In the genomic region with DNA sequence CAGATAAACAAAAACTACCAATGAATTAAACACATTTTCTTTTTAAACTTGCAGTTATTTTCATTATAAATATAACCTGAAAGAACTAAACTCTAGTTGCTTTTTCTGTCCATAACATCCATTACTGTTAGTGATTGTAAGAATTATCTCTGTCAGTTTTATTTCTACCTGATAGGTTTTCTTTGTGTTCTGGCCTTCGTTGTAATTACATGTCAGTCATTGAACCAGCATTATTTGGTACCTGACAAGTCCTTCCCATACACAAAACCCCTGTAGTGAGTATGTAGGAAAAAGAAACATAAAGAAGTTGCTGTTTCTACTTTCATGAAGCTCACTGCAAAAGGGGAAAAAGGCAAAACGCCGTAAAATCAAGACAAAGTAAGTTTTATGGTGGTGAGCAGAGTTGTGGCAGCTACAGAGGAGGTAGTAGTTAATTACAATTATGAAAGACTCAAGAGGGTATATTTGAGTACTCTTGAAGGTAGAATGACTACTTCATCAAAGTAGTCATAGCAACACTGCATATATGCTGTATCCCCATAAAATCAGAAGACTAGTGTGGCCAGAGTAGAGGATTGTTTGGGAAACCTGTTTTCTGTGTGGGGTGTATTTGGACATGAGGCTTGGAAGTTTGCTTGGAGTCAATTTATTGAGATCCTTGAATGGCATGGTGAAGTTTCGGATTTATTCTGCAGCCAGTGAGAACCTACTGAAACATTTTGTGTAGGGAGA, we compare ENCODE assay signal across 21 cellular contexts.
"Had no signal": no experiment of that assay in that cellular context is flagged by ENCODE, and none has a peak within 500 bp of the region (broad histone marks: within the 10 kb centered on the region; RNA-seq: fewer than 3 reads in every experiment).

No MANE protein-coding gene starts in this region.

- H3K4me3 Mint-ChIP-seq: activated CD4-positive, alpha-beta T cell treated with anti-CD3 and anti-CD28 coated beads, Interleukin-2, amount 10 ng/mL, durations not matched to agents 24 days and 14 days; activated CD8-positive, alpha-beta T cell treated with anti-CD3 and anti-CD28 coated beads for 36 hours; activated naive CD4-positive, alpha-beta T cell treated with anti-CD3 and anti-CD28 coated beads for 36 hours; activated T-cell treated with anti-CD3 and anti-CD28 coated beads, Interleukin-2, amount 50 U/mL, for 24 hours had no signal

- H3K4me3 ChIP-seq: adrenal gland, body of pancreas, breast epithelium, SJCRH30, SK-N-MC had no signal

- H3K36me3 Mint-ChIP-seq: activated naive CD4-positive, alpha-beta T cell treated with anti-CD3 and anti-CD28 coated beads, Interleukin-2, amount 50 U/mL, for 72 hours had no signal

- DNase-seq: activated CD4-positive, alpha-beta T cell treated with anti-CD3 and anti-CD28 coated beads, Interleukin-2, amount 10 ng/mL, durations not matched to agents 24 days and 14 days; activated CD4-positive, alpha-beta T cell treated with anti-CD3 and anti-CD28 coated beads, Interleukin-2, amount 50 U/mL, for 4 hours; activated CD8-positive, alpha-beta T cell treated with anti-CD3 and anti-CD28 coated beads for 36 hours; activated gamma-delta T cell treated with Interleukin-2 at 50 U/mL for 16 hours; activated naive CD4-positive, alpha-beta T cell treated with anti-CD3 and anti-CD28 coated beads for 36 hours; activated T-cell treated with anti-CD3 and anti-CD28 coated beads, Interleukin-2, amount 50 U/mL, for 24 hours; adrenal gland; body of pancreas; KBM-7; NCI-H1436; NCI-H1694; NCI-H2081; NCI-H345; NCI-H524 treated with DMSO at 0.1 percent for 48 hours; NCI-H774; SHP77; SJCRH30 had no signal

- H3K9me3 ChIP-seq: adrenal gland, body of pancreas, breast epithelium, SJCRH30 had no signal

- H3K9me3 Mint-ChIP-seq: activated CD8-positive, alpha-beta T cell treated with anti-CD3 and anti-CD28 coated beads for 36 hours; activated naive CD4-positive, alpha-beta T cell treated with anti-CD3 and anti-CD28 coated beads for 36 hours; activated naive CD4-positive, alpha-beta T cell treated with anti-CD3 and anti-CD28 coated beads, Interleukin-2, amount 50 U/mL, for 72 hours had no signal

- H3K27ac ChIP-seq: adrenal gland, body of pancreas, breast epithelium, SJCRH30, SK-N-MC had no signal

- H3K27me3 Mint-ChIP-seq: activated CD4-positive, alpha-beta T cell treated with anti-CD3 and anti-CD28 coated beads, Interleukin-2, amount 10 ng/mL, durations not matched to agents 24 days and 14 days; activated CD8-positive, alpha-beta T cell treated with anti-CD3 and anti-CD28 coated beads for 36 hours; activated T-cell treated with anti-CD3 and anti-CD28 coated beads, Interleukin-2, amount 50 U/mL, for 24 hours had no signal

- H3K27me3 ChIP-seq: adrenal gland, body of pancreas, breast epithelium, SJCRH30 had no signal

- H3K36me3 ChIP-seq: adrenal gland, breast epithelium, SJCRH30 had no signal

- H3K4me1 Mint-ChIP-seq: activated CD4-positive, alpha-beta T cell treated with anti-CD3 and anti-CD28 coated beads, Interleukin-2, amount 10 ng/mL, durations not matched to agents 24 days and 14 days had no signal

- ATAC-seq: activated CD8-positive, alpha-beta T cell treated with anti-CD3 and anti-CD28 coated beads for 36 hours; activated naive CD4-positive, alpha-beta T cell treated with anti-CD3 and anti-CD28 coated beads, Interleukin-2, amount 50 U/mL, for 72 hours; body of pancreas; Panc1 had no signal

- H3K27ac Mint-ChIP-seq: activated CD4-positive, alpha-beta T cell treated with anti-CD3 and anti-CD28 coated beads, Interleukin-2, amount 10 ng/mL, durations not matched to agents 24 days and 14 days; activated CD8-positive, alpha-beta T cell treated with anti-CD3 and anti-CD28 coated beads for 36 hours; activated naive CD4-positive, alpha-beta T cell treated with anti-CD3 and anti-CD28 coated beads for 36 hours; activated naive CD4-positive, alpha-beta T cell treated with anti-CD3 and anti-CD28 coated beads, Interleukin-2, amount 50 U/mL, for 72 hours; activated T-cell treated with anti-CD3 and anti-CD28 coated beads, Interleukin-2, amount 50 U/mL, for 24 hours had no signal
